Comparison of ENCODE assay signal across 26 cellular contexts in genomic region chr3:184311633-184312032, GRCh38. TPM values are rescaled to one million over a fixed set of nuclear protein-coding genes. Genes with fewer than 3 reads are reported as not detected.
"Had no signal": no experiment of that assay in that cellular context is flagged by ENCODE, and none has a peak within 500 bp of the region (broad histone marks: within the 10 kb centered on the region; RNA-seq: fewer than 3 reads in every experiment).

No MANE protein-coding gene starts in this region.

- H3K9me3 ChIP-seq: body of pancreas, heart right ventricle, suprapubic skin, tibial nerve had no signal

- H3K27me3 ChIP-seq: body of pancreas, heart right ventricle, suprapubic skin, tibial nerve had no signal

- H3K4me3 Mint-ChIP-seq: activated CD4-positive, alpha-beta memory T cell treated with anti-CD3 and anti-CD28 coated beads for 36 hours; activated naive CD8-positive, alpha-beta T cell treated with anti-CD3 and anti-CD28 coated beads, Interleukin-2, amount 50 U/mL, for 24 hours; activated T-cell treated with anti-CD3 and anti-CD28 coated beads, Interleukin-2, amount 50 U/mL, for 72 hours; memory B cell; stimulated activated naive CD8-positive, alpha-beta T cell treated with anti-CD3 and anti-CD28 coated beads, Interleukin-15, amount 100 ng/mL, for 72 hours; T-helper 1 cell treated with Interleukin-12 subunit alpha and Interleukin-12 subunit beta and Interleukin-4 antibody, amounts not matched to agents 30 μg/mL and 1 μg/mL, for 36 hours had no signal

- DNase-seq: activated CD4-positive, alpha-beta memory T cell treated with anti-CD3 and anti-CD28 coated beads for 36 hours; activated CD4-positive, alpha-beta T cell treated with anti-CD3 and anti-CD28 coated beads for 48 hours; activated gamma-delta T cell; activated naive CD4-positive, alpha-beta T cell treated with anti-CD3 and anti-CD28 coated beads, Interleukin-2, amount 50 U/mL, for 16 hours; activated naive CD8-positive, alpha-beta T cell treated with anti-CD3 and anti-CD28 coated beads, Interleukin-2, amount 50 U/mL, for 24 hours; activated T-cell treated with anti-CD3 and anti-CD28 coated beads, Interleukin-2, amount 50 U/mL, for 72 hours; anterior cingulate cortex; body of pancreas; heart right ventricle; left colon; stimulated activated CD4-positive, alpha-beta T cell treated with anti-CD3 and anti-CD28 coated beads, Interleukin-12 subunit alpha, Interleukin-12 subunit beta, amount 100 ng/mL, for 4 hours; stimulated activated CD4-positive, alpha-beta T cell treated with anti-CD3 and anti-CD28 coated beads, Interleukin-4, amount 100 ng/mL, for 4 hours; stimulated activated naive CD8-positive, alpha-beta T cell treated with anti-CD3 and anti-CD28 coated beads, Interleukin-15, amount 100 ng/mL, for 72 hours had no signal

- H3K9me3 Mint-ChIP-seq: activated CD4-positive, alpha-beta memory T cell treated with anti-CD3 and anti-CD28 coated beads for 36 hours; activated naive CD8-positive, alpha-beta T cell treated with anti-CD3 and anti-CD28 coated beads, Interleukin-2, amount 50 U/mL, for 24 hours; activated T-cell treated with anti-CD3 and anti-CD28 coated beads, Interleukin-2, amount 50 U/mL, for 72 hours; memory B cell; stimulated activated naive CD8-positive, alpha-beta T cell treated with anti-CD3 and anti-CD28 coated beads, Interleukin-15, amount 100 ng/mL, for 72 hours; T-helper 1 cell treated with Interleukin-12 subunit alpha and Interleukin-12 subunit beta and Interleukin-4 antibody, amounts not matched to agents 30 μg/mL and 1 μg/mL, for 36 hours had no signal

- H3K4me3 ChIP-seq: body of pancreas, heart right ventricle, suprapubic skin, tibial nerve had no signal

- H3K27ac ChIP-seq: body of pancreas, heart right ventricle, suprapubic skin, tibial nerve had no signal

- H3K27ac Mint-ChIP-seq: activated CD4-positive, alpha-beta memory T cell treated with anti-CD3 and anti-CD28 coated beads for 36 hours; activated naive CD8-positive, alpha-beta T cell treated with anti-CD3 and anti-CD28 coated beads, Interleukin-2, amount 50 U/mL, for 24 hours; memory B cell; progenitor cell of endocrine pancreas; stimulated activated naive CD8-positive, alpha-beta T cell treated with anti-CD3 and anti-CD28 coated beads, Interleukin-15, amount 100 ng/mL, for 72 hours; T-helper 1 cell treated with Interleukin-12 subunit alpha and Interleukin-12 subunit beta and Interleukin-4 antibody, amounts not matched to agents 30 μg/mL and 1 μg/mL, for 36 hours had no signal

- ATAC-seq: activated naive CD8-positive, alpha-beta T cell treated with anti-CD3 and anti-CD28 coated beads, Interleukin-2, amount 50 U/mL, for 24 hours; activated T-cell treated with anti-CD3 and anti-CD28 coated beads, Interleukin-2, amount 50 U/mL, for 72 hours; body of pancreas; heart right ventricle; left colon; right cardiac atrium; stimulated activated naive CD8-positive, alpha-beta T cell treated with anti-CD3 and anti-CD28 coated beads, Interleukin-15, amount 100 ng/mL, for 72 hours had no signal

- H3K27me3 Mint-ChIP-seq: activated CD4-positive, alpha-beta memory T cell treated with anti-CD3 and anti-CD28 coated beads for 36 hours; activated naive CD8-positive, alpha-beta T cell treated with anti-CD3 and anti-CD28 coated beads, Interleukin-2, amount 50 U/mL, for 24 hours; memory B cell; progenitor cell of endocrine pancreas; stimulated activated naive CD8-positive, alpha-beta T cell treated with anti-CD3 and anti-CD28 coated beads, Interleukin-15, amount 100 ng/mL, for 72 hours had no signal

RNA-seq across cellular contexts. Expression of gene ECE2, which starts 35.8 kb away (rescaled TPM):
- total RNA-seq: activated CD4-positive, alpha-beta memory T cell treated with anti-CD3 and anti-CD28 coated beads for 36 hours; activated T-cell treated with anti-CD3 and anti-CD28 coated beads, Interleukin-2, amount 50 U/mL, for 72 hours; chondrocyte; epithelial cell of proximal tubule; fibroblast of villous mesenchyme; lower leg skin; osteoblast; progenitor cell of endocrine pancreas; skeletal muscle tissue; suprapubic skin; tibial nerve had no signal
- polyA plus RNA-seq: heart right ventricle, keratinocyte had no signal
